In the genomic region with DNA sequence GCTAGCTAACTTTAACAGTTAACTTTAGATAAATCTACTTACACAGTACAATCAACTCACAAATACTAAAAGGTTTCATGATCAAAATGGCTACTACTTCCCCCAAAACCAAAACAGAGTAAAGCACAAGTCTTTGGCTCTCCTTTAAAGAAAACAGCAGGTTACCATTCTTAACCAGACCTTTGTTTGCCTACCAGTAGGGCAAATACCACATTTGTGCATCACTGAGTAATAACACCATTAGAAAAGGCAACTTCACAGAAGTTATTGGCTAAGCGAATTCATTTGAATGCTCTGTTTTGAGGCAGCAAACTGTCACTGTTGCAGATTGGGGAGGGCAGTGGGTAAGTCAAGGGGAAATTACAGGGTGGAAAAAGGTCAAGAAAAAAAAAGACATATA, we compare ENCODE assay signal across 29 cellular contexts. TPM values are rescaled to one million over a fixed set of nuclear protein-coding genes. Genes with fewer than 3 reads are reported as not detected.
DNase-seq lines count a peak whose midpoint lies in the region; ATAC-seq lines count a peak whose summit lies in the region.
"Had no signal": no experiment of that assay in that cellular context is flagged by ENCODE, and none has a peak within 500 bp of the region (broad histone marks: within the 10 kb centered on the region; RNA-seq: fewer than 3 reads in every experiment).

No MANE protein-coding gene starts in this region.

- H3K9ac ChIP-seq in mesendoderm (ENCODE audit: low read length) = no peak overlapping the region

- no peak overlapping the region for H2BK15ac ChIP-seq in mesendoderm (replicated peaks; ENCODE audit: low read depth)

- H2BK5ac ChIP-seq in mesendoderm (ENCODE audit: low read length) = no peak overlapping the region

- no peak overlapping the region for H3K4me2 ChIP-seq in mesendoderm (ENCODE audit: low read length)
- H3K4me2 ChIP-seq: smooth muscle cell had no signal

- H3K36me3 Mint-ChIP-seq in activated T-cell treated with anti-CD3 and anti-CD28 coated beads, Interleukin-2, amount 50 U/mL, for 24 hours (ENCODE audit: low read depth) = peaks cover 72% of the 10 kb centered on the region
- H3K36me3 Mint-ChIP-seq in activated naive CD8-positive, alpha-beta T cell treated with anti-CD3 and anti-CD28 coated beads for 36 hours = peaks cover 16% of the 10 kb centered on the region

- peak; percentile 9 for ATAC-seq in stimulated activated naive CD8-positive, alpha-beta T cell treated with anti-CD3 and anti-CD28 coated beads, Interleukin-15, amount 100 ng/mL, for 72 hours
- ATAC-seq: Panc1 had no signal

- H2AK5ac ChIP-seq in mesendoderm (ENCODE audit: low read length) = no peak overlapping the region

- no peaks in the 10 kb centered on the region for H3K27me3 ChIP-seq in mesendoderm (ENCODE audit: insufficient read depth, low read length, poor library complexity)
- H3K27me3 ChIP-seq: ovary, uterus had no signal

- intact Hi-C loops in head of caudate nucleus (cut with DNase I) = no loop called here

- no peak overlapping the region for H2BK120ac ChIP-seq in mesendoderm (ENCODE audit: low read depth, low read length)

- peaks cover 10% of the 10 kb centered on the region for H3K4me1 Mint-ChIP-seq in activated T-cell treated with anti-CD3 and anti-CD28 coated beads, Interleukin-2, amount 50 U/mL, for 24 hours (ENCODE audit: low read depth)
- H3K4me1 Mint-ChIP-seq in activated naive CD8-positive, alpha-beta T cell treated with anti-CD3 and anti-CD28 coated beads for 36 hours = peaks cover 10% of the 10 kb centered on the region
- H3K4me1 Mint-ChIP-seq in stimulated activated naive CD8-positive, alpha-beta T cell treated with anti-CD3 and anti-CD28 coated beads, Interleukin-15, amount 100 ng/mL, for 72 hours = no peaks in the 10 kb centered on the region
- H3K4me1 Mint-ChIP-seq: CD4-positive, alpha-beta memory T cell; nephron had no signal

- H3K27ac ChIP-seq in mesendoderm (ENCODE audit: low read depth, low read length) = no peak overlapping the region
- H3K27ac ChIP-seq: left ventricle myocardium inferior, ovary, uterus had no signal

- H4K8ac ChIP-seq in mesendoderm (ENCODE audit: low read depth, low read length) = no peak overlapping the region

- no peak overlapping the region for H3K4ac ChIP-seq in mesendoderm (ENCODE audit: low read depth, low read length)

- no peak for DNase-seq in activated T-cell treated with anti-CD3 and anti-CD28 coated beads, Interleukin-2, amount 50 U/mL, for 24 hours
- DNase-seq in activated T-cell treated with anti-CD3 and anti-CD28 coated beads, Interleukin-2, amount 50 U/mL, for 1 hour = no peak
- no peak for DNase-seq in activated naive CD8-positive, alpha-beta T cell treated with anti-CD3 and anti-CD28 coated beads for 36 hours
- DNase-seq in mesendoderm (peak; percentile 7), NCI-H524 treated with DMSO at 0.1 percent for 48 hours (lab: John Stamatoyannopoulos, UW) (no peak), head of caudate nucleus (no peak), UCSD-AML1 (lab: John Stamatoyannopoulos, UW; ENCODE audit: unreplicated experiment) (no peak)
- no peak for DNase-seq in stimulated activated naive CD8-positive, alpha-beta T cell treated with anti-CD3 and anti-CD28 coated beads, Interleukin-15, amount 100 ng/mL, for 72 hours
- DNase-seq: 8988T; activated CD4-positive, alpha-beta T cell treated with anti-CD3 and anti-CD28 coated beads, Interleukin-2, amount 50 U/mL, for 48 hours; activated CD4-positive, CD25-positive, alpha-beta regulatory T cell; activated effector memory CD4-positive, alpha-beta T cell treated with Interleukin-2 at 50 U/mL for 16 hours; CD4-positive, alpha-beta memory T cell; left ventricle myocardium inferior; midbrain; NCI-H1105; NCI-H2029; NCI-H526 treated with DMSO at 0.1 percent for 48 hours; ovary; SHP77; stimulated activated CD4-positive, alpha-beta T cell treated with anti-CD3 and anti-CD28 coated beads, Interleukin-2, amount 100 ng/mL, for 24 hours; uterus had no signal

- H3K27ac Mint-ChIP-seq in activated T-cell treated with anti-CD3 and anti-CD28 coated beads, Interleukin-2, amount 50 U/mL, for 24 hours = peak overlapping the region; percentile 36
- H3K27ac Mint-ChIP-seq in activated naive CD8-positive, alpha-beta T cell treated with anti-CD3 and anti-CD28 coated beads for 36 hours = peak overlapping the region; percentile 58
- no peak overlapping the region for H3K27ac Mint-ChIP-seq in stimulated activated naive CD8-positive, alpha-beta T cell treated with anti-CD3 and anti-CD28 coated beads, Interleukin-15, amount 100 ng/mL, for 72 hours
- H3K27ac Mint-ChIP-seq: activated naive CD8-positive, alpha-beta T cell; nephron had no signal

- H4K5ac ChIP-seq in mesendoderm (ENCODE audit: low read length) = no peak overlapping the region

- H3K18ac ChIP-seq in mesendoderm (ENCODE audit: low read length) = no peak overlapping the region

- no peaks in the 10 kb centered on the region for H3K79me1 ChIP-seq in mesendoderm (ENCODE audit: low read length)

- H3K4me3 Mint-ChIP-seq in activated T-cell treated with anti-CD3 and anti-CD28 coated beads, Interleukin-2, amount 50 U/mL, for 24 hours = no peak overlapping the region
- H3K4me3 Mint-ChIP-seq in activated naive CD8-positive, alpha-beta T cell treated with anti-CD3 and anti-CD28 coated beads for 36 hours = no peak overlapping the region
- H3K4me3 Mint-ChIP-seq in stimulated activated naive CD8-positive, alpha-beta T cell treated with anti-CD3 and anti-CD28 coated beads, Interleukin-15, amount 100 ng/mL, for 72 hours = no peak overlapping the region
- H3K4me3 Mint-ChIP-seq: activated naive CD8-positive, alpha-beta T cell; CD4-positive, alpha-beta memory T cell; nephron had no signal

- no CpG with 5 or more reads among the region's 1 CpG for WGBS in mesendoderm (ENCODE audit: extremely low coverage, insufficient coverage, low lambda C conversion rate)

- no peak overlapping the region for H3K23ac ChIP-seq in mesendoderm (ENCODE audit: low read length)

- H3K36me3 ChIP-seq in mesendoderm (ENCODE audit: control insufficient read depth, insufficient read depth, low read length) = no peaks in the 10 kb centered on the region
- H3K36me3 ChIP-seq: ovary, uterus had no signal

- H3K9me3 Mint-ChIP-seq in activated T-cell treated with anti-CD3 and anti-CD28 coated beads, Interleukin-2, amount 50 U/mL, for 24 hours = no peaks in the 10 kb centered on the region
- no peaks in the 10 kb centered on the region for H3K9me3 Mint-ChIP-seq in activated naive CD8-positive, alpha-beta T cell treated with anti-CD3 and anti-CD28 coated beads for 36 hours
- no peaks in the 10 kb centered on the region for H3K9me3 Mint-ChIP-seq in stimulated activated naive CD8-positive, alpha-beta T cell treated with anti-CD3 and anti-CD28 coated beads, Interleukin-15, amount 100 ng/mL, for 72 hours
- H3K9me3 Mint-ChIP-seq: CD4-positive, alpha-beta memory T cell; nephron had no signal

- no peaks in the 10 kb centered on the region for H3K79me2 ChIP-seq in mesendoderm (ENCODE audit: control insufficient read depth, insufficient read depth, low read length)

- no peaks in the 10 kb centered on the region for H3K27me3 Mint-ChIP-seq in activated T-cell treated with anti-CD3 and anti-CD28 coated beads, Interleukin-2, amount 50 U/mL, for 24 hours
- H3K27me3 Mint-ChIP-seq in activated naive CD8-positive, alpha-beta T cell treated with anti-CD3 and anti-CD28 coated beads for 36 hours = no peaks in the 10 kb centered on the region
- H3K27me3 Mint-ChIP-seq in stimulated activated naive CD8-positive, alpha-beta T cell treated with anti-CD3 and anti-CD28 coated beads, Interleukin-15, amount 100 ng/mL, for 72 hours = no peaks in the 10 kb centered on the region
- H3K27me3 Mint-ChIP-seq: activated naive CD8-positive, alpha-beta T cell; CD4-positive, alpha-beta memory T cell had no signal

- no peak overlapping the region for H3K56ac ChIP-seq in mesendoderm (ENCODE audit: low read length)

- H3K4me1 ChIP-seq in mesendoderm (ENCODE audit: control insufficient read depth, low read depth, low read length) = no peaks in the 10 kb centered on the region
- H3K4me1 ChIP-seq: left ventricle myocardium inferior, uterus had no signal

- H3K4me3 ChIP-seq in mesendoderm (ENCODE audit: low read length) = no peak overlapping the region
- H3K4me3 ChIP-seq: left ventricle myocardium inferior, ovary, smooth muscle cell, uterus had no signal

RNA-seq across cellular contexts. Expression of gene SERPINC1, which starts 17.3 kb away (rescaled TPM):
- not detected for total RNA-seq in activated naive CD8-positive, alpha-beta T cell treated with anti-CD3 and anti-CD28 coated beads for 36 hours
- not detected for polyA plus RNA-seq in mesendoderm (2013, experiment 1 of 2)
- not detected for polyA plus RNA-seq in mesendoderm (2013, experiment 2 of 2)
- total RNA-seq: astrocyte; CD4-positive, alpha-beta memory T cell; cerebellum; left ventricle myocardium inferior; temporal lobe had no signal
- polyA plus RNA-seq: CD4-positive, alpha-beta memory T cell had no signal

Comparison
In these comparisons a context has a peak if more than half of its experiments do, and no peak if none do; other contexts are left out.
1. H3K27ac Mint-ChIP-seq: peak in activated T-cell treated with anti-CD3 and anti-CD28 coated beads, Interleukin-2, amount 50 U/mL, for 24 hours (single experiment) and activated naive CD8-positive, alpha-beta T cell treated with anti-CD3 and anti-CD28 coated beads for 36 hours (single experiment); none in stimulated activated naive CD8-positive, alpha-beta T cell treated with anti-CD3 and anti-CD28 coated beads, Interleukin-15, amount 100 ng/mL, for 72 hours (0 of 2).